Comparison of ENCODE assay signal across 26 cellular contexts in genomic region chr9:86684148-86684547, GRCh38.
"Had no signal": no experiment of that assay in that cellular context is flagged by ENCODE, and none has a peak within 500 bp of the region (broad histone marks: within the 10 kb centered on the region; RNA-seq: fewer than 3 reads in every experiment).

No MANE protein-coding gene starts in this region.

- DNase-seq: activated B cell treated with CpG ODN at 0.5 μM for 24 hours; activated CD4-positive, alpha-beta memory T cell treated with anti-CD3 and anti-CD28 coated beads for 36 hours; activated CD4-positive, alpha-beta T cell treated with anti-CD3 and anti-CD28 coated beads for 48 hours; activated naive CD4-positive, alpha-beta T cell treated with anti-CD3 and anti-CD28 coated beads for 36 hours; activated naive CD8-positive, alpha-beta T cell treated with anti-CD3 and anti-CD28 coated beads, Interleukin-2, amount 10 ng/mL, durations not matched to agents 7 days and 5 days; activated T-cell treated with anti-CD3 and anti-CD28 coated beads, Interleukin-2, amount 50 U/mL, for 48 hours; amniotic stem cell; cerebellar nuclear complex; esophagus squamous epithelium; heart left ventricle; islet precursor cell; left colon; lower lobe of right lung; mesendoderm; natural killer cell; small intestine; stimulated activated CD4-positive, alpha-beta T cell treated with anti-CD3 and anti-CD28 coated beads, Interleukin-2, amount 100 ng/mL, for 24 hours; stomach; T-helper 9 cell; transverse colon had no signal

- H3K9me3 Mint-ChIP-seq: activated B cell treated with CpG ODN at 0.5 μM for 24 hours; activated CD4-positive, alpha-beta memory T cell treated with anti-CD3 and anti-CD28 coated beads for 36 hours; activated naive CD4-positive, alpha-beta T cell treated with anti-CD3 and anti-CD28 coated beads for 36 hours; activated naive CD8-positive, alpha-beta T cell treated with anti-CD3 and anti-CD28 coated beads, Interleukin-2, amount 10 ng/mL, durations not matched to agents 7 days and 5 days; natural killer cell; stimulated activated effector memory CD8-positive, alpha-beta T cell treated with anti-CD3 and anti-CD28 coated beads, Interleukin-12 subunit alpha, Interleukin-12 subunit beta, amount 100 ng/mL, for 72 hours had no signal

- H3K36me3 ChIP-seq: esophagus squamous epithelium, heart left ventricle, lower lobe of right lung, neutrophil, stomach, suprapubic skin, transverse colon had no signal

- H3K36me3 Mint-ChIP-seq: activated CD4-positive, alpha-beta memory T cell treated with anti-CD3 and anti-CD28 coated beads for 36 hours; activated naive CD8-positive, alpha-beta T cell treated with anti-CD3 and anti-CD28 coated beads, Interleukin-2, amount 10 ng/mL, durations not matched to agents 7 days and 5 days; natural killer cell; stimulated activated effector memory CD8-positive, alpha-beta T cell treated with anti-CD3 and anti-CD28 coated beads, Interleukin-12 subunit alpha, Interleukin-12 subunit beta, amount 100 ng/mL, for 72 hours had no signal

- ATAC-seq: heart left ventricle; left colon; lower lobe of right lung; natural killer cell; sciatic nerve; stimulated activated effector memory CD8-positive, alpha-beta T cell treated with anti-CD3 and anti-CD28 coated beads, Interleukin-12 subunit alpha, Interleukin-12 subunit beta, amount 100 ng/mL, for 72 hours had no signal

- H3K27ac Mint-ChIP-seq: activated B cell treated with CpG ODN at 0.5 μM for 24 hours; activated CD4-positive, alpha-beta memory T cell treated with anti-CD3 and anti-CD28 coated beads for 36 hours; activated naive CD4-positive, alpha-beta T cell treated with anti-CD3 and anti-CD28 coated beads for 36 hours; activated naive CD8-positive, alpha-beta T cell treated with anti-CD3 and anti-CD28 coated beads, Interleukin-2, amount 10 ng/mL, durations not matched to agents 7 days and 5 days; natural killer cell; stimulated activated effector memory CD8-positive, alpha-beta T cell treated with anti-CD3 and anti-CD28 coated beads, Interleukin-12 subunit alpha, Interleukin-12 subunit beta, amount 100 ng/mL, for 72 hours had no signal

- H3K4me3 Mint-ChIP-seq: activated B cell treated with CpG ODN at 0.5 μM for 24 hours; activated CD4-positive, alpha-beta memory T cell treated with anti-CD3 and anti-CD28 coated beads for 36 hours; activated naive CD4-positive, alpha-beta T cell treated with anti-CD3 and anti-CD28 coated beads for 36 hours; activated naive CD8-positive, alpha-beta T cell treated with anti-CD3 and anti-CD28 coated beads, Interleukin-2, amount 10 ng/mL, durations not matched to agents 7 days and 5 days; natural killer cell; stimulated activated effector memory CD8-positive, alpha-beta T cell treated with anti-CD3 and anti-CD28 coated beads, Interleukin-12 subunit alpha, Interleukin-12 subunit beta, amount 100 ng/mL, for 72 hours had no signal

- H3K4me3 ChIP-seq: coronary artery, esophagus squamous epithelium, heart left ventricle, lower lobe of right lung, stomach, suprapubic skin, transverse colon had no signal

- H3K4me1 ChIP-seq: heart left ventricle, lower lobe of right lung, parathyroid adenoma had no signal

- H3K9me3 ChIP-seq: esophagus squamous epithelium, heart left ventricle, lower lobe of right lung, neutrophil, stomach, suprapubic skin, transverse colon had no signal

- H3K27ac ChIP-seq: coronary artery, esophagus squamous epithelium, heart left ventricle, lower lobe of right lung, neutrophil, parathyroid adenoma, stomach, suprapubic skin, transverse colon had no signal

- H3K27me3 ChIP-seq: esophagus squamous epithelium, neutrophil, stomach, suprapubic skin, transverse colon had no signal

- H3K4me1 Mint-ChIP-seq: activated B cell treated with CpG ODN at 0.5 μM for 24 hours; activated naive CD8-positive, alpha-beta T cell treated with anti-CD3 and anti-CD28 coated beads, Interleukin-2, amount 10 ng/mL, durations not matched to agents 7 days and 5 days; natural killer cell; stimulated activated effector memory CD8-positive, alpha-beta T cell treated with anti-CD3 and anti-CD28 coated beads, Interleukin-12 subunit alpha, Interleukin-12 subunit beta, amount 100 ng/mL, for 72 hours had no signal
